ENCODE assay signal across 1 cellular context in the genomic region with DNA sequence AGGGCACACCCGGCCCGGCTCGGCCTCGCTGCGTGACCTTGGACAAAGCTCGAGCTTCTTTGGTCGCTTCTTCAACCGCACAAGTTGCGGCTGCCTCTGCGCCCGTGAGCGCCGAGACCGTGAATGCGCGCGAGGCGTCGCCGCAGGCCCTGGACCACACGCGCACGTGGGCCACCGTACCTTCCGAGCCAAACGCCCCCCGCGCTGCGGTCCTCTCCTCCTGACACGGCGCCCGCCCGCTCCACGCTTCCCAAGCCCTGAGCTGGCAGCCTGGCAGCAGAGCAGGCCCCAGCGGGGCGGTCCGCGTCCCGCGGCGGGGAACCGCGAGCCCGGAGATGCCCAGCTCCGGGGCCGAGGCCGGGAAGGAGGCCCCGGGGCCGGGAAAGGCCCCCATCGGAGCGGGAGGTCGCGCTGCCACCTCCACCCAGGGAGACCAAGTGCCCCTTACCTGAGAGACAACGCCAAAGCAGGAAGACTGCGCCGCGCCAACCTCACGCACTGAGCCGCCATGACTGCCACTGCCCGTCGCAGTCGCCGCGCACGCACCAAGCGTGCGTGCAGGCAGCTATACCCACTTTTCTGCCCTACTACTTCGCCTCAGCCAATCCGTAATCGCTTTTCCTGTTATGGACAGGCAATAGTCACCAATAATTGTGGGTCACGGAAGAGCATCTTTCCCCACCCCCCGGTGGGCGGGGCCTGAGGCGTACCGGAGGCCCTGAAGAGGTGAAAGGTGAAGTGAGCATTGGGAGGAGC.
TF ChIP-seq lines count a peak whose summit lies in the region.

Gene GRPEL1 (minus strand): TSS at position 542 of the 756 bp plus-strand sequence. CDS start 32 bp downstream, at position 510.

TF ChIP-seq in A549, 52 proteins besides CTCF, POLR2A, EP300 and RAD21 (continued from another document):
- peak; percentile 94 for TF ChIP-seq PBX3 (IDR thresholded peaks at IDR 0.05)
- TF ChIP-seq JUN (IDR thresholded peaks at IDR 0.05) = peak; percentile 16 to 63; a peak in 2 of 5 replicates
- TF ChIP-seq MAZ (IDR thresholded peaks at IDR 0.05; ENCODE audit: borderline replicate concordance, low read depth, low read length) = no peak
- TF ChIP-seq HEYL (CRISPR knock-in tag; IDR thresholded peaks at IDR 0.05) = no peak
- no peak for TF ChIP-seq HOXB13 (CRISPR knock-in tag; IDR thresholded peaks at IDR 0.05; ENCODE audit: low read depth)
- TF ChIP-seq POLR2AphosphoS2 (conservative IDR thresholded peaks at IDR 0.05; ENCODE audit: low read length) = no peak
- TF ChIP-seq, protein P1, sequence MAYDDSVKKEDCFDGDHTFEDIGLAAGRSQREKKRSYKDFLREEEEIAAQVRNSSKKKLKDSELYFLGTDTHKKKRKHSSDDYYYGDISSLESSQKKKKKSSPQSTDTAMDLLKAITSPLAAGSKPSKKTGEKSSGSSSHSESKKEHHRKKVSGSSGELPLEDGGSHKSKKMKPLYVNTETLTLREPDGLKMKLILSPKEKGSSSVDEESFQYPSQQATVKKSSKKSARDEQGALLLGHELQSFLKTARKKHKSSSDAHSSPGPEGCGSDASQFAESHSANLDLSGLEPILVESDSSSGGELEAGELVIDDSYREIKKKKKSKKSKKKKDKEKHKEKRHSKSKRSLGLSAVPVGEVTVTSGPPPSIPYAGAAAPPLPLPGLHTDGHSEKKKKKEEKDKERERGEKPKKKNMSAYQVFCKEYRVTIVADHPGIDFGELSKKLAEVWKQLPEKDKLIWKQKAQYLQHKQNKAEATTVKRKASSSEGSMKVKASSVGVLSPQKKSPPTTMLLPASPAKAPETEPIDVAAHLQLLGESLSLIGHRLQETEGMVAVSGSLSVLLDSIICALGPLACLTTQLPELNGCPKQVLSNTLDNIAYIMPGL (CRISPR knock-in tag; IDR thresholded peaks at IDR 0.05; ENCODE audit: borderline replicate concordance) = no peak
- no peak for TF ChIP-seq SMC3 (IDR thresholded peaks at IDR 0.05)
- no peak for TF ChIP-seq GATA3 (IDR thresholded peaks at IDR 0.05; ENCODE audit: borderline replicate concordance)
- no peak for TF ChIP-seq ZNF302 (CRISPR knock-in tag; IDR thresholded peaks at IDR 0.05)
- TF ChIP-seq, protein P2, sequence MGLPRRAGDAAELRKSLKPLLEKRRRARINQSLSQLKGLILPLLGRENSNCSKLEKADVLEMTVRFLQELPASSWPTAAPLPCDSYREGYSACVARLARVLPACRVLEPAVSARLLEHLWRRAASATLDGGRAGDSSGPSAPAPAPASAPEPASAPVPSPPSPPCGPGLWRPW (IDR thresholded peaks at IDR 0.05) = no peak
- TF ChIP-seq RNF2 (IDR thresholded peaks at IDR 0.05; ENCODE audit: borderline replicate concordance, low read depth) = no peak
- TF ChIP-seq, protein P3, sequence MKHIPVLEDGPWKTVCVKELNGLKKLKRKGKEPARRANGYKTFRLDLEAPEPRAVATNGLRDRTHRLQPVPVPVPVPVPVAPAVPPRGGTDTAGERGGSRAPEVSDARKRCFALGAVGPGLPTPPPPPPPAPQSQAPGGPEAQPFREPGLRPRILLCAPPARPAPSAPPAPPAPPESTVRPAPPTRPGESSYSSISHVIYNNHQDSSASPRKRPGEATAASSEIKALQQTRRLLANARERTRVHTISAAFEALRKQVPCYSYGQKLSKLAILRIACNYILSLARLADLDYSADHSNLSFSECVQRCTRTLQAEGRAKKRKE (CRISPR knock-in tag; IDR thresholded peaks at IDR 0.05; ENCODE audit: low read depth) = no peak
- TF ChIP-seq CBX2 (IDR thresholded peaks at IDR 0.05; ENCODE audit: borderline replicate concordance, low read depth) = no peak
- TF ChIP-seq, protein P4, sequence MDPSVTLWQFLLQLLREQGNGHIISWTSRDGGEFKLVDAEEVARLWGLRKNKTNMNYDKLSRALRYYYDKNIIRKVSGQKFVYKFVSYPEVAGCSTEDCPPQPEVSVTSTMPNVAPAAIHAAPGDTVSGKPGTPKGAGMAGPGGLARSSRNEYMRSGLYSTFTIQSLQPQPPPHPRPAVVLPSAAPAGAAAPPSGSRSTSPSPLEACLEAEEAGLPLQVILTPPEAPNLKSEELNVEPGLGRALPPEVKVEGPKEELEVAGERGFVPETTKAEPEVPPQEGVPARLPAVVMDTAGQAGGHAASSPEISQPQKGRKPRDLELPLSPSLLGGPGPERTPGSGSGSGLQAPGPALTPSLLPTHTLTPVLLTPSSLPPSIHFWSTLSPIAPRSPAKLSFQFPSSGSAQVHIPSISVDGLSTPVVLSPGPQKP (IDR thresholded peaks at IDR 0.05; ENCODE audit: low read depth, low read length) = no peak
- no peak for TF ChIP-seq NR3C1 (IDR thresholded peaks at IDR 0.05)
- no peak for TF ChIP-seq TFCP2L1 (CRISPR knock-in tag; IDR thresholded peaks at IDR 0.05)
- no peak for TF ChIP-seq RARB (CRISPR knock-in tag; IDR thresholded peaks at IDR 0.05)
- no peak for TF ChIP-seq NPAS2 (CRISPR knock-in tag; IDR thresholded peaks at IDR 0.05; ENCODE audit: borderline replicate concordance)
- TF ChIP-seq CHD2 (IDR thresholded peaks at IDR 0.05; ENCODE audit: low read length, partially characterized antibody) = no peak
- TF ChIP-seq JUNB (IDR thresholded peaks at IDR 0.05) = no peak
- no peak for TF ChIP-seq RCOR1 (IDR thresholded peaks at IDR 0.05; ENCODE audit: low read depth, low read length)
- peak; percentile 79 for TF ChIP-seq MAX (IDR thresholded peaks at IDR 0.05)
- TF ChIP-seq MYC (IDR thresholded peaks at IDR 0.05; ENCODE audit: borderline replicate concordance, low read length) = 0 out of 2 replicates have a peak, but pooled peaks have one; percentile 25
- no peak for TF ChIP-seq HOXB5 (CRISPR knock-in tag; IDR thresholded peaks at IDR 0.05)
- TF ChIP-seq, protein P5, sequence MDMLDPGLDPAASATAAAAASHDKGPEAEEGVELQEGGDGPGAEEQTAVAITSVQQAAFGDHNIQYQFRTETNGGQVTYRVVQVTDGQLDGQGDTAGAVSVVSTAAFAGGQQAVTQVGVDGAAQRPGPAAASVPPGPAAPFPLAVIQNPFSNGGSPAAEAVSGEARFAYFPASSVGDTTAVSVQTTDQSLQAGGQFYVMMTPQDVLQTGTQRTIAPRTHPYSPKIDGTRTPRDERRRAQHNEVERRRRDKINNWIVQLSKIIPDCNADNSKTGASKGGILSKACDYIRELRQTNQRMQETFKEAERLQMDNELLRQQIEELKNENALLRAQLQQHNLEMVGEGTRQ (IDR thresholded peaks at IDR 0.05) = no peak
- no peak for TF ChIP-seq KDM1A (IDR thresholded peaks at IDR 0.05; ENCODE audit: low read depth)
- TF ChIP-seq MAFK (IDR thresholded peaks at IDR 0.05; ENCODE audit: partially characterized antibody) = no peak
- peak; percentile 68 for TF ChIP-seq E2F6 (IDR thresholded peaks at IDR 0.05; ENCODE audit: borderline replicate concordance, low read depth)
- TF ChIP-seq CHD4 (IDR thresholded peaks at IDR 0.05; ENCODE audit: borderline replicate concordance) = no peak
- TF ChIP-seq ZSCAN20 (CRISPR knock-in tag; IDR thresholded peaks at IDR 0.05) = no peak
- no peak for TF ChIP-seq HOXA7 (CRISPR knock-in tag; IDR thresholded peaks at IDR 0.05)
- no peak for TF ChIP-seq EHMT2 (IDR thresholded peaks at IDR 0.05; ENCODE audit: low read depth)
- TF ChIP-seq CBX8 (IDR thresholded peaks at IDR 0.05) = no peak
- no peak for TF ChIP-seq FOSL2 (IDR thresholded peaks at IDR 0.05)
- no peak for TF ChIP-seq FOSL2 (CRISPR knock-in tag; IDR thresholded peaks at IDR 0.05)
- peak; percentile 78 for TF ChIP-seq PHF8 (IDR thresholded peaks at IDR 0.05; ENCODE audit: borderline replicate concordance, low read depth)
